ENCODE assay signal across 11 cellular contexts in the genomic region with DNA sequence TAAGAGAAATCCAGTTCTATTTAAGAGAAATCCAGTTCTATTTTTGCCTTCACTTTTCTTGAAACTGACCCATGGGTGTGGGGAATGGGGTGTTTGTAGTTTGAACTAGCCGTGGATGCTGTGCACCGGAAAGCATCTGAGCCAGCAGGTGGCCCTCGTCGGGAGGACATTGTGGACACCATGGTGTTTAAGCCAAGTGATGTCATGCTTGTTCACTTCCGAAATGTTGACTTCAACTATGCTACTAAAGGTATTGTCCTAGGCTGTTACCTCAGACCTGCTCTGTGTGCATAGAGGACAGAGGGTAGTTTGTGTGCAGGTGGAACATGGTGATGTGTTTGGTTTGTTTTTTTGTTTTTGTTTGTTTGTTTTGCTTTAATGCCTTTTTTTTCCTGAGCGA. TPM values are rescaled to one million over a fixed set of nuclear protein-coding genes. Genes with fewer than 3 reads are reported as not detected.
A peak's percentile ranks its signal among the peaks of the same experiment; 100 is the strongest.
DNase-seq lines count a peak whose midpoint lies in the region; ATAC-seq, FAIRE-seq and TF ChIP-seq lines count a peak whose summit lies in the region.
"Had no signal": no experiment of that assay in that cellular context is flagged by ENCODE, and none has a peak within 500 bp of the region (broad histone marks: within the 10 kb centered on the region; RNA-seq: fewer than 3 reads in every experiment).

No MANE protein-coding gene starts in this region.

- no TSS peak for BruUV-seq in K562 (replicated peaks; lab: Mats Ljungman, UMichigan)

- H4K20me1 ChIP-seq in K562 (replicated peaks; ENCODE audit: control insufficient read depth, insufficient read depth, low read length), result peaks cover 3% of the 10 kb centered on the region; the same call in 1 of the 2 replicates

- H3K9me3 Mint-ChIP-seq in CD4-positive, alpha-beta T cell, result no peaks in the 10 kb centered on the region

- peaks cover 11 to 16% of the 10 kb centered on the region in 2 experiments for H3K4me1 ChIP-seq in K562 (replicated peaks in 1 of 2; ENCODE audit: control insufficient read depth in 2 of 2, insufficient read depth in 2 of 2, low read length in 2 of 2)

- no peak for TF ChIP-seq EP300 in K562 (IDR thresholded peaks at IDR 0.05; ENCODE audit: low read length)

- peaks cover 46% of the 10 kb centered on the region for H3K4me1 Mint-ChIP-seq in CD4-positive, alpha-beta T cell (ENCODE audit: low read depth)

- WGBS in K562 (ENCODE audit: insufficient coverage, low coverage, missing lambda C conversion rate), result 69% methylated on average over 5 of the region's 6 CpGs

- H3K27me3 ChIP-seq in CD4-positive, alpha-beta T cell (ENCODE audit: control insufficient read depth, insufficient read depth, low read length), result no peaks in the 10 kb centered on the region
- no peaks in the 10 kb centered on the region for H3K27me3 ChIP-seq in K562 (ENCODE audit: control insufficient read depth in 2 of 2, insufficient read depth in 2 of 2, low read length in 2 of 2)
- H3K27me3 ChIP-seq: stomach had no signal

- H3K4me3 Mint-ChIP-seq in CD4-positive, alpha-beta T cell, result peak overlapping the region; percentile 100

- H3K27ac ChIP-seq in CD4-positive, alpha-beta T cell (ENCODE audit: low read depth, low read length), result no peak overlapping the region
- H3K27ac ChIP-seq in K562 (ENCODE audit: extremely low read depth, low read depth, low read length), result no peak overlapping the region
- H3K27ac ChIP-seq: RWPE1 had no signal

- in situ Hi-C loops in K562 (cut with MboI), result no loop called here

- no peak for DNase-seq in CD4-positive, alpha-beta T cell
- DNase-seq in LHCN-M2 (ENCODE audit: low read depth), result peak; percentile 18
- DNase-seq in K562 (ENCODE audit: extremely low read depth in 1 of 4, low spot score in 3 of 4), result no peak
- DNase-seq in myocyte (ENCODE audit: low read depth), result peak; percentile 13
- DNase-seq in NCI-H1092 treated with DMSO at 0.1 percent for 48 hours (lab: John Stamatoyannopoulos, UW), result no peak
- DNase-seq in NCI-H2107 (lab: John Stamatoyannopoulos, UW), result no peak
- no peak for DNase-seq in frontal cortex (ENCODE audit: low spot score in 2 of 2)
- no peak for DNase-seq in D341Med (ENCODE audit: low spot score)
- DNase-seq: NCI-H1092, stomach had no signal

- intact Hi-C loops in CD4-positive, alpha-beta T cell (cut with DNase I, micrococcal nuclease), result loop anchor here in 1 of 2 experiments (10.0 kb wide), 1 partner anchor 1169 kb away; the partner anchor contains the start of genes HIRIP3 and INO80E
- intact Hi-C loops in K562 (cut with micrococcal nuclease), result no loop called here

- H3K27me3 Mint-ChIP-seq in CD4-positive, alpha-beta T cell, result no peaks in the 10 kb centered on the region

- TF ChIP-seq RAD21 in K562 (CRISPR knock-in tag; conservative IDR thresholded peaks at IDR 0.05 in 1 of 2, IDR thresholded peaks at IDR 0.05 in 1 of 2), result no peak; a peak in 1 of 4 replicates

- H3K4me3 ChIP-seq in K562, result no peak overlapping the region

- H3K36me3 ChIP-seq in K562 (ENCODE audit: control insufficient read depth, insufficient read depth, low read length), result peaks cover 69% of the 10 kb centered on the region

- peak overlapping the region; percentile 99; the same call in 1 of the 2 replicates for H3K4me2 ChIP-seq in K562 (ENCODE audit: insufficient read depth, low read length)

- no peaks in the 10 kb centered on the region for H3K9me3 ChIP-seq in CD4-positive, alpha-beta T cell (ENCODE audit: control insufficient read depth, low read length)
- no peaks in the 10 kb centered on the region for H3K9me3 ChIP-seq in K562 (replicated peaks; ENCODE audit: control insufficient read depth, insufficient read depth, low read depth, low read length)
- H3K9me3 ChIP-seq: stomach had no signal

- CTCF ChIA-PET in CD4-positive, alpha-beta T cell (lab: Charles Lee), result interaction anchor here (1.2 kb wide), 1 partner anchor 20 kb away, joined by 3 read pairs; the partner anchor contains the start of gene TUFM
- CTCF ChIA-PET in K562 (lab: Yijun Ruan, JAX; ENCODE audit: low intra/inter-chr PET ratio), result no interaction called here

- no peak for ATAC-seq in CD4-positive, alpha-beta T cell (ENCODE audit: poor library complexity)
- ATAC-seq in K562, result no peak

- POLR2A ChIA-PET in CD4-positive, alpha-beta T cell (lab: Charles Lee), result interaction anchor here (1.0 kb wide), 1 partner anchor 12 kb away, joined by 3 read pairs; no protein-coding TSS in a partner anchor
- POLR2A ChIA-PET in K562 (lab: Yijun Ruan, JAX), result interaction anchor here (4.7 kb wide), 1 partner anchor 11 kb away, joined by 72 read pairs; no protein-coding TSS in a partner anchor

- TF ChIP-seq CTCF in CD4-positive, alpha-beta T cell (IDR thresholded peaks at IDR 0.05), result no peak
- 0 out of 6 replicates have a peak, but pooled peaks of 1 of the 3 experiments have one; percentile 25 for TF ChIP-seq CTCF in K562 (IDR thresholded peaks at IDR 0.05 in 2 of 3, conservative IDR thresholded peaks at IDR 0.05 in 1 of 3; ENCODE audit: insufficient read depth in 2 of 3, low read depth in 1 of 3, low read length in 3 of 3)

- FAIRE-seq in K562 (lab: Jason Lieb, UNC) (no peak), frontal cortex (lab: Jason Lieb, UNC) (no peak)

- H3K27ac Mint-ChIP-seq in CD4-positive, alpha-beta T cell, result peak overlapping the region; percentile 58

- H3K9ac ChIP-seq in K562 (ENCODE audit: insufficient read depth in 1 of 2, low read depth in 2 of 2, low read length in 2 of 2), result peak overlapping the region in 1 of 2 experiments; percentile 10; a peak in 1 of 4 replicates

- H2AFZ ChIP-seq in K562 (ENCODE audit: low read depth, low read length), result no peak overlapping the region

- H3K9me1 ChIP-seq in K562 (ENCODE audit: control insufficient read depth, insufficient read depth, low read length), result no peaks in the 10 kb centered on the region

- H3K36me3 Mint-ChIP-seq in CD4-positive, alpha-beta T cell (ENCODE audit: low read depth), result peaks cover 80% of the 10 kb centered on the region

- TF ChIP-seq POLR2A in K562 (conservative IDR thresholded peaks at IDR 0.05), result no peak

- H3K79me2 ChIP-seq in K562 (ENCODE audit: control insufficient read depth, insufficient read depth, low read length), result peaks cover 86% of the 10 kb centered on the region

RNA-seq across cellular contexts. Expression of gene ATXN2L, which starts 3.3 kb away (rescaled TPM):
- 100 to 1,000 TPM; 292 to 304 TPM for total RNA-seq in CD4-positive, alpha-beta T cell
- total RNA-seq in LHCN-M2 (2014; rRNA removed), result 41.7 and 54.5 TPM in 2 replicates
- 60.7 TPM for polyA plus RNA-seq in LHCN-M2 (2012)
- total RNA-seq in K562 (2011; cell fraction: chromatin; rRNA removed; ENCODE audit: low replicate concordance), result 649 and 780 TPM in 2 replicates
- total RNA-seq in K562 (2011; cell fraction: nucleolus; rRNA removed), result 305 and 317 TPM in 2 replicates
- total RNA-seq in K562 (2011; cell fraction: nucleoplasm; rRNA removed), result 402 and 422 TPM in 2 replicates
- 62.2 and 78.2 TPM in 2 replicates for total RNA-seq in K562 (2014; rRNA removed)
- 37.2 and 38.7 TPM in 2 replicates for total RNA-seq in K562 (2014; rRNA removed; fragmentation: Illumina TruSeq; extraction: Trizol)
- 35.7 and 36.4 TPM in 2 replicates for total RNA-seq in K562 (2015; rRNA removed; fragmentation: Illumina TruSeq; extraction: Trizol)
- 233 and 280 TPM in 2 replicates for total RNA-seq in K562 (2021)
- 25.1 and 43.6 TPM in 2 replicates for polyA plus RNA-seq in K562 (2011; rRNA removed)
- polyA plus RNA-seq in K562 (2011; cell fraction: cytosol; rRNA removed), result 32.0 and 34.3 TPM in 2 replicates
- polyA plus RNA-seq in K562 (2011; cell fraction: nucleus; rRNA removed), result 272 and 340 TPM in 2 replicates
- polyA plus RNA-seq in K562 (2012), result 146 and 261 TPM in 2 replicates
- polyA plus RNA-seq in K562 (2014; fragmentation: Illumina TruSeq; extraction: Trizol), result 130 and 193 TPM in 2 replicates
- polyA plus RNA-seq in K562 (2014; fragmentation: Nextera tagmentation; extraction: Ambion mirVana), result 1 to 10 TPM; 3.8 to 6.5 TPM
- 115 and 145 TPM in 2 replicates for polyA plus RNA-seq in K562 (2014; rRNA removed)
- 37.4 and 45.8 TPM in 2 replicates for polyA minus RNA-seq in K562 (2011; rRNA and poly(A)+ RNA removed)
- polyA minus RNA-seq in K562 (2011; cell fraction: cytosol; rRNA and poly(A)+ RNA removed), result 89.4 and 177 TPM in 2 replicates
- 75.4 and 98.7 TPM in 2 replicates for polyA minus RNA-seq in K562 (2011; cell fraction: nucleus; rRNA and poly(A)+ RNA removed)
- total RNA-seq in myocyte, result 55.4 and 70.0 TPM in 2 replicates
- polyA plus RNA-seq in myocyte (2012), result 101 TPM
- 18.3 TPM for total RNA-seq in frontal cortex

RNA-seq across cellular contexts. Expression of gene TUFM, which starts 20.0 kb away (rescaled TPM):
- 100 to 1,000 TPM; 102 to 103 TPM for total RNA-seq in CD4-positive, alpha-beta T cell
- total RNA-seq in LHCN-M2 (2014; rRNA removed), result 147 and 166 TPM in 2 replicates
- polyA plus RNA-seq in LHCN-M2 (2012), result 182 TPM
- 141 and 307 TPM in 2 replicates for total RNA-seq in K562 (2011; cell fraction: chromatin; rRNA removed; ENCODE audit: low replicate concordance)
- 333 and 347 TPM in 2 replicates for total RNA-seq in K562 (2011; cell fraction: nucleolus; rRNA removed)
- 204 and 233 TPM in 2 replicates for total RNA-seq in K562 (2011; cell fraction: nucleoplasm; rRNA removed)
- 366 and 468 TPM in 2 replicates for total RNA-seq in K562 (2014; rRNA removed)
- total RNA-seq in K562 (2014; rRNA removed; fragmentation: Illumina TruSeq; extraction: Trizol), result 202 and 249 TPM in 2 replicates
- 255 and 256 TPM in 2 replicates for total RNA-seq in K562 (2015; rRNA removed; fragmentation: Illumina TruSeq; extraction: Trizol)
- 410 and 434 TPM in 2 replicates for total RNA-seq in K562 (2021)
- 174 and 217 TPM in 2 replicates for polyA plus RNA-seq in K562 (2011; rRNA removed)
- polyA plus RNA-seq in K562 (2011; cell fraction: cytosol; rRNA removed), result 203 and 308 TPM in 2 replicates
- 506 and 760 TPM in 2 replicates for polyA plus RNA-seq in K562 (2011; cell fraction: nucleus; rRNA removed)
- polyA plus RNA-seq in K562 (2012), result 267 and 370 TPM in 2 replicates
- polyA plus RNA-seq in K562 (2014; fragmentation: Illumina TruSeq; extraction: Trizol), result 354 and 374 TPM in 2 replicates
- 10 to 100 TPM; 34.1 to 71.2 TPM for polyA plus RNA-seq in K562 (2014; fragmentation: Nextera tagmentation; extraction: Ambion mirVana)
- 275 and 298 TPM in 2 replicates for polyA plus RNA-seq in K562 (2014; rRNA removed)
- 73.7 and 83.7 TPM in 2 replicates for polyA minus RNA-seq in K562 (2011; rRNA and poly(A)+ RNA removed)
- 105 and 124 TPM in 2 replicates for polyA minus RNA-seq in K562 (2011; cell fraction: cytosol; rRNA and poly(A)+ RNA removed)
- polyA minus RNA-seq in K562 (2011; cell fraction: nucleus; rRNA and poly(A)+ RNA removed), result 69.0 and 71.4 TPM in 2 replicates
- 144 and 154 TPM in 2 replicates for total RNA-seq in myocyte
- polyA plus RNA-seq in myocyte (2012), result 157 TPM
- total RNA-seq in frontal cortex, result 64.4 TPM

RNA-seq across cellular contexts. Expression of gene SH2B1, which starts 37.5 kb away (rescaled TPM):
- total RNA-seq in CD4-positive, alpha-beta T cell, result 10 to 100 TPM; 50.6 to 58.9 TPM
- total RNA-seq in LHCN-M2 (2014; rRNA removed) (28.4 and 29.3 TPM in 2 replicates), K562 (2014; rRNA removed) (24.7 and 25.9 TPM in 2 replicates), K562 (2014; rRNA removed; fragmentation: Illumina TruSeq; extraction: Trizol) (4.2 and 9.5 TPM in 2 replicates), K562 (2015; rRNA removed; fragmentation: Illumina TruSeq; extraction: Trizol) (15.3 and 16.8 TPM in 2 replicates), K562 (2021) (52.5 and 58.2 TPM in 2 replicates), myocyte (33.8 and 36.3 TPM in 2 replicates), frontal cortex (10.6 TPM)
- 32.2 TPM for polyA plus RNA-seq in LHCN-M2 (2012)
- 80.7 and 204 TPM in 2 replicates for total RNA-seq in K562 (2011; cell fraction: chromatin; rRNA removed; ENCODE audit: low replicate concordance)
- 124 and 147 TPM in 2 replicates for total RNA-seq in K562 (2011; cell fraction: nucleolus; rRNA removed)
- 94.3 and 96.1 TPM in 2 replicates for total RNA-seq in K562 (2011; cell fraction: nucleoplasm; rRNA removed)
- polyA plus RNA-seq in K562 (2011; rRNA removed) (12.3 and 23.7 TPM in 2 replicates), K562 (2014; fragmentation: Illumina TruSeq; extraction: Trizol) (39.4 and 43.6 TPM in 2 replicates), K562 (2014; fragmentation: Nextera tagmentation; extraction: Ambion mirVana) (under 1 TPM; 0.18 to 0.53 TPM), K562 (2014; rRNA removed) (41.7 and 42.5 TPM in 2 replicates)
- polyA plus RNA-seq in K562 (2011; cell fraction: cytosol; rRNA removed), result 17.1 and 29.3 TPM in 2 replicates
- 163 and 237 TPM in 2 replicates for polyA plus RNA-seq in K562 (2011; cell fraction: nucleus; rRNA removed)
- polyA plus RNA-seq in K562 (2012), result 36.6 and 51.3 TPM in 2 replicates
- 3.2 and 4.6 TPM in 2 replicates for polyA minus RNA-seq in K562 (2011; rRNA and poly(A)+ RNA removed)
- polyA minus RNA-seq in K562 (2011; cell fraction: cytosol; rRNA and poly(A)+ RNA removed), result 8.1 and 11.8 TPM in 2 replicates
- 28.5 and 28.7 TPM in 2 replicates for polyA minus RNA-seq in K562 (2011; cell fraction: nucleus; rRNA and poly(A)+ RNA removed)
- polyA plus RNA-seq in myocyte (2012), result 39.5 TPM

RNA-seq across cellular contexts. Expression of gene ATP2A1, which starts 52.1 kb away (rescaled TPM):
- total RNA-seq in CD4-positive, alpha-beta T cell, result under 1 TPM; 0.56 to 0.77 TPM
- total RNA-seq in LHCN-M2 (2014; rRNA removed) (0.92 and 0.96 TPM in 2 replicates), K562 (2014; rRNA removed) (0.41 and 0.65 TPM in 2 replicates), K562 (2014; rRNA removed; fragmentation: Illumina TruSeq; extraction: Trizol) (0.64 and 0.65 TPM in 2 replicates), K562 (2015; rRNA removed; fragmentation: Illumina TruSeq; extraction: Trizol) (0.65 and 1.9 TPM in 2 replicates), K562 (2021) (2.3 and 2.6 TPM in 2 replicates), myocyte (103 and 120 TPM in 2 replicates), frontal cortex (not detected)
- 1.4 TPM for polyA plus RNA-seq in LHCN-M2 (2012)
- total RNA-seq in K562 (2011; cell fraction: chromatin; rRNA removed; ENCODE audit: low replicate concordance), result 19.9 and 68.6 TPM in 2 replicates
- 13.0 and 15.8 TPM in 2 replicates for total RNA-seq in K562 (2011; cell fraction: nucleolus; rRNA removed)
- 17.7 and 18.4 TPM in 2 replicates for total RNA-seq in K562 (2011; cell fraction: nucleoplasm; rRNA removed)
- polyA plus RNA-seq in K562 (2011; rRNA removed) (1.2 and 3.1 TPM in 2 replicates), K562 (2014; fragmentation: Illumina TruSeq; extraction: Trizol) (1.8 TPM in 2 replicates), K562 (2014; fragmentation: Nextera tagmentation; extraction: Ambion mirVana) (under 1 TPM; 0.25 to 0.58 TPM), K562 (2014; rRNA removed) (1.4 and 1.8 TPM in 2 replicates)
- 1.5 and 2.5 TPM in 2 replicates for polyA plus RNA-seq in K562 (2011; cell fraction: cytosol; rRNA removed)
- polyA plus RNA-seq in K562 (2011; cell fraction: nucleus; rRNA removed), result 27.8 and 31.5 TPM in 2 replicates
- 2.8 and 6.1 TPM in 2 replicates for polyA plus RNA-seq in K562 (2012)
- polyA minus RNA-seq in K562 (2011; rRNA and poly(A)+ RNA removed), result 0.60 and 2.1 TPM in 2 replicates
- 0.76 and 1.4 TPM in 2 replicates for polyA minus RNA-seq in K562 (2011; cell fraction: cytosol; rRNA and poly(A)+ RNA removed)
- 2.0 and 4.8 TPM in 2 replicates for polyA minus RNA-seq in K562 (2011; cell fraction: nucleus; rRNA and poly(A)+ RNA removed)
- polyA plus RNA-seq in myocyte (2012), result 3.6 TPM

Comparison
In these comparisons a context has a peak if more than half of its experiments do, and no peak if none do; other contexts are left out.
1. DNase-seq: peak in LHCN-M2 (single experiment) and myocyte (single experiment); none in CD4-positive, alpha-beta T cell (0 of 10), K562 (0 of 4), NCI-H1092 treated with DMSO at 0.1 percent for 48 hours (single experiment), NCI-H2107 (single experiment), frontal cortex (0 of 2) and D341Med (single experiment).